9 cellular contexts compared by ENCODE assay signal in genomic region chr16:53945996-53946395, GRCh38.
A peak's percentile ranks its signal among the peaks of the same experiment; 100 is the strongest.
DNase-seq lines count a peak whose midpoint lies in the region; ATAC-seq and TF ChIP-seq lines count a peak whose summit lies in the region.
"Had no signal": no experiment of that assay in that cellular context is flagged by ENCODE, and none has a peak within 500 bp of the region (broad histone marks: within the 10 kb centered on the region; RNA-seq: fewer than 3 reads in every experiment).

No MANE protein-coding gene starts in this region.

- POLR2A ChIA-PET in activated CD8-positive, alpha-beta T cell treated with anti-CD3 and anti-CD28 coated beads for 36 hours (lab: Charles Lee): interaction anchor here (0.6 to 1.4 kb wide), 2 partner anchors 10 to 97 kb away, joined by 3 to 4 read pairs; no protein-coding TSS in a partner anchor
- POLR2A ChIA-PET in activated CD8-positive, alpha-beta T cell treated with anti-CD3 and anti-CD28 coated beads, Interleukin-2, amount 10 ng/mL, durations not matched to agents 7 days and 5 days (lab: Charles Lee): no interaction called here

- no peak for DNase-seq in activated CD8-positive, alpha-beta T cell treated with anti-CD3 and anti-CD28 coated beads for 36 hours
- DNase-seq in activated CD8-positive, alpha-beta T cell treated with anti-CD3 and anti-CD28 coated beads, Interleukin-2, amount 10 ng/mL, durations not matched to agents 7 days and 5 days: no peak
- DNase-seq in NOMO-1 (lab: John Stamatoyannopoulos, UW; ENCODE audit: unreplicated experiment in 2 of 2) (peak; percentile 66 to 69), esophagus muscularis mucosa (ENCODE audit: extremely low spot score) (no peak), neural progenitor cell (ENCODE audit: low spot score) (peak; percentile 65), omental fat pad (ENCODE audit: low spot score) (no peak)
- DNase-seq in stimulated activated CD4-positive, alpha-beta T cell treated with anti-CD3 and anti-CD28 coated beads, Interleukin-4, amount 100 ng/mL, for 1 hour: no peak

- H3K27ac ChIP-seq in esophagus muscularis mucosa (replicated peaks in 1 of 4) (no peak overlapping the region), neural progenitor cell (no peak overlapping the region)

- CTCF ChIA-PET in activated CD8-positive, alpha-beta T cell treated with anti-CD3 and anti-CD28 coated beads for 36 hours (lab: Charles Lee): interaction anchor here (1.3 to 1.5 kb wide), 3 partner anchors 9 to 39 kb away, joined by 3 to 4 read pairs (median 3); no protein-coding TSS in a partner anchor
- CTCF ChIA-PET in activated CD8-positive, alpha-beta T cell treated with anti-CD3 and anti-CD28 coated beads, Interleukin-2, amount 10 ng/mL, durations not matched to agents 7 days and 5 days (lab: Charles Lee): interaction anchor here (0.7 to 3.5 kb wide), 7 partner anchors 9 to 1519 kb away, joined by 3 to 10 read pairs (median 4); no protein-coding TSS in a partner anchor

- TF ChIP-seq CTCF in activated CD8-positive, alpha-beta T cell treated with anti-CD3 and anti-CD28 coated beads for 36 hours (IDR thresholded peaks at IDR 0.05): peak; percentile 72
- TF ChIP-seq CTCF in esophagus muscularis mucosa (IDR thresholded peaks at IDR 0.05) (peak; percentile 28 to 45 (median 41)), neural progenitor cell (IDR thresholded peaks at IDR 0.05) (peak; percentile 97), omental fat pad (IDR thresholded peaks at IDR 0.05) (no peak)

- H3K4me2 ChIP-seq in neural progenitor cell: no peak overlapping the region

- H4K20me1 ChIP-seq in neural progenitor cell (ENCODE audit: low read depth): no peaks in the 10 kb centered on the region

- H3K36me3 Mint-ChIP-seq in activated CD8-positive, alpha-beta T cell treated with anti-CD3 and anti-CD28 coated beads for 36 hours (ENCODE audit: low read depth): peaks cover 2% of the 10 kb centered on the region
- H3K36me3 Mint-ChIP-seq in activated CD8-positive, alpha-beta T cell treated with anti-CD3 and anti-CD28 coated beads, Interleukin-2, amount 10 ng/mL, durations not matched to agents 7 days and 5 days (ENCODE audit: low read depth): no peaks in the 10 kb centered on the region
- peaks cover 5% of the 10 kb centered on the region for H3K36me3 Mint-ChIP-seq in neural progenitor cell

- H3K9me3 Mint-ChIP-seq in activated CD8-positive, alpha-beta T cell treated with anti-CD3 and anti-CD28 coated beads for 36 hours: no peaks in the 10 kb centered on the region
- H3K9me3 Mint-ChIP-seq in activated CD8-positive, alpha-beta T cell treated with anti-CD3 and anti-CD28 coated beads, Interleukin-2, amount 10 ng/mL, durations not matched to agents 7 days and 5 days (ENCODE audit: insufficient read depth): no peaks in the 10 kb centered on the region
- no peaks in the 10 kb centered on the region for H3K9me3 Mint-ChIP-seq in neural progenitor cell
- H3K9me3 Mint-ChIP-seq: stimulated activated naive CD8-positive, alpha-beta T cell treated with anti-CD3 and anti-CD28 coated beads, Interleukin-15, amount 100 ng/mL, for 72 hours had no signal

- no peaks in the 10 kb centered on the region for H3K27me3 ChIP-seq in esophagus muscularis mucosa
- H3K27me3 ChIP-seq in neural progenitor cell: no peaks in the 10 kb centered on the region

- H3K9me3 ChIP-seq in esophagus muscularis mucosa: no peaks in the 10 kb centered on the region
- no peaks in the 10 kb centered on the region for H3K9me3 ChIP-seq in neural progenitor cell (ENCODE audit: low read depth)

- no peaks in the 10 kb centered on the region for H3K27me3 Mint-ChIP-seq in activated CD8-positive, alpha-beta T cell treated with anti-CD3 and anti-CD28 coated beads for 36 hours
- no peaks in the 10 kb centered on the region for H3K27me3 Mint-ChIP-seq in activated CD8-positive, alpha-beta T cell treated with anti-CD3 and anti-CD28 coated beads, Interleukin-2, amount 10 ng/mL, durations not matched to agents 7 days and 5 days (ENCODE audit: low read depth)
- H3K27me3 Mint-ChIP-seq in neural progenitor cell (ENCODE audit: insufficient read depth, low read depth): no peaks in the 10 kb centered on the region
- H3K27me3 Mint-ChIP-seq: stimulated activated naive CD8-positive, alpha-beta T cell treated with anti-CD3 and anti-CD28 coated beads, Interleukin-15, amount 100 ng/mL, for 72 hours had no signal

- H3K27ac Mint-ChIP-seq in activated CD8-positive, alpha-beta T cell treated with anti-CD3 and anti-CD28 coated beads for 36 hours: no peak overlapping the region
- H3K27ac Mint-ChIP-seq in activated CD8-positive, alpha-beta T cell treated with anti-CD3 and anti-CD28 coated beads, Interleukin-2, amount 10 ng/mL, durations not matched to agents 7 days and 5 days: no peak overlapping the region
- no peak overlapping the region for H3K27ac Mint-ChIP-seq in neural progenitor cell
- H3K27ac Mint-ChIP-seq: stimulated activated naive CD8-positive, alpha-beta T cell treated with anti-CD3 and anti-CD28 coated beads, Interleukin-15, amount 100 ng/mL, for 72 hours had no signal

- H2AFZ ChIP-seq in neural progenitor cell (replicated peaks): no peak overlapping the region

- H3K4me1 ChIP-seq in esophagus muscularis mucosa (peaks cover 0 to 15% (median 3%) of the 10 kb centered on the region in 4 donors), neural progenitor cell (peaks cover 18% of the 10 kb centered on the region)

- no peak overlapping the region for H3K9ac ChIP-seq in neural progenitor cell

- H3K4me1 Mint-ChIP-seq in activated CD8-positive, alpha-beta T cell treated with anti-CD3 and anti-CD28 coated beads for 36 hours (ENCODE audit: low read depth): peaks cover 3% of the 10 kb centered on the region
- no peaks in the 10 kb centered on the region for H3K4me1 Mint-ChIP-seq in activated CD8-positive, alpha-beta T cell treated with anti-CD3 and anti-CD28 coated beads, Interleukin-2, amount 10 ng/mL, durations not matched to agents 7 days and 5 days (ENCODE audit: low read depth)
- H3K4me1 Mint-ChIP-seq in neural progenitor cell: peaks cover 25% of the 10 kb centered on the region

- no peak overlapping the region for H3K4me3 ChIP-seq in esophagus muscularis mucosa
- H3K4me3 ChIP-seq in neural progenitor cell: no peak overlapping the region

- H3K4me3 Mint-ChIP-seq in activated CD8-positive, alpha-beta T cell treated with anti-CD3 and anti-CD28 coated beads for 36 hours: no peak overlapping the region
- H3K4me3 Mint-ChIP-seq in activated CD8-positive, alpha-beta T cell treated with anti-CD3 and anti-CD28 coated beads, Interleukin-2, amount 10 ng/mL, durations not matched to agents 7 days and 5 days: no peak overlapping the region
- H3K4me3 Mint-ChIP-seq in neural progenitor cell: no peak overlapping the region
- H3K4me3 Mint-ChIP-seq: stimulated activated naive CD8-positive, alpha-beta T cell treated with anti-CD3 and anti-CD28 coated beads, Interleukin-15, amount 100 ng/mL, for 72 hours had no signal

- TF ChIP-seq POLR2A in esophagus muscularis mucosa (IDR thresholded peaks at IDR 0.05; ENCODE audit: low read depth): no peak

- intact Hi-C loops in activated CD8-positive, alpha-beta T cell treated with anti-CD3 and anti-CD28 coated beads for 36 hours (cut with micrococcal nuclease): no loop called here
- intact Hi-C loops in esophagus muscularis mucosa (cut with DNase I): no loop called here

- H3K79me2 ChIP-seq in neural progenitor cell (ENCODE audit: low read depth): no peaks in the 10 kb centered on the region

- no peaks in the 10 kb centered on the region for H3K36me3 ChIP-seq in esophagus muscularis mucosa
- H3K36me3 ChIP-seq in neural progenitor cell: no peaks in the 10 kb centered on the region

- ATAC-seq in activated CD8-positive, alpha-beta T cell treated with anti-CD3 and anti-CD28 coated beads for 36 hours: no peak
- no peak for ATAC-seq in activated CD8-positive, alpha-beta T cell treated with anti-CD3 and anti-CD28 coated beads, Interleukin-2, amount 10 ng/mL, durations not matched to agents 7 days and 5 days
- ATAC-seq in GM21825 (IDR thresholded peaks at IDR 0.05; ENCODE audit: unreplicated experiment) (no peak), omental fat pad (ENCODE audit: low FRiP score) (no peak)
- ATAC-seq: stimulated activated naive CD8-positive, alpha-beta T cell treated with anti-CD3 and anti-CD28 coated beads, Interleukin-15, amount 100 ng/mL, for 72 hours had no signal

- TF ChIP-seq EP300 in esophagus muscularis mucosa (IDR thresholded peaks at IDR 0.05): no peak

- 81% methylated on average over 2 of the region's 2 CpGs for WGBS in esophagus muscularis mucosa

- H3F3A ChIP-seq in neural progenitor cell (ENCODE audit: low read depth): no peaks in the 10 kb centered on the region

Comparison
In these comparisons a context has a peak if more than half of its experiments do, and no peak if none do; other contexts are left out.
1. DNase-seq: peak in NOMO-1 (2 of 2) and neural progenitor cell (single experiment); none in activated CD8-positive, alpha-beta T cell treated with anti-CD3 and anti-CD28 coated beads for 36 hours (single experiment), activated CD8-positive, alpha-beta T cell treated with anti-CD3 and anti-CD28 coated beads, Interleukin-2, amount 10 ng/mL, durations not matched to agents 7 days and 5 days (single experiment), esophagus muscularis mucosa (single experiment), stimulated activated CD4-positive, alpha-beta T cell treated with anti-CD3 and anti-CD28 coated beads, Interleukin-4, amount 100 ng/mL, for 1 hour (single experiment) and omental fat pad (single experiment).
2. CTCF ChIP-seq: peak in activated CD8-positive, alpha-beta T cell treated with anti-CD3 and anti-CD28 coated beads for 36 hours (single experiment), esophagus muscularis mucosa (3 of 3) and neural progenitor cell (single experiment); none in omental fat pad (0 of 3).